Comparison of ENCODE assay signal across 27 cellular contexts in the genomic region with DNA sequence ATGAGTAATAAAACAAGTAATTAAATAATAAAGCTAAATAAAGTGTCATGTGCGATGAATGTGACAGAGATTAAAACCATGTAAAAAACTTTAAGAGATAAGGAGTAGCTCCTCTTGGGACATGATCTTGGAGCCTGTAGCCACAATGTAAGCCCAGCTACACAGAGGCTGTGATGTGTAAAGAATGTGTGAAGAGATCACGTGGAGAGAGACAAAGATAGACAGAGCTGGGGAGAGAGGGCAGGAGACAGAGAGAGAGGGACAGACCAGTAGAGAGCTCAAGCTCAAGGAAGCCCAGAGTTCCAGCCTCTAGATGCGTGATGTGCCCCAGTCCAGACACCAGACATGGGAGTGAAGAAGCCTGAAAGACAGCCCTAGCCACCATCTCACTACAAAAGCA.
"Had no signal": no experiment of that assay in that cellular context is flagged by ENCODE, and none has a peak within 500 bp of the region (broad histone marks: within the 10 kb centered on the region; RNA-seq: fewer than 3 reads in every experiment).

No MANE protein-coding gene starts in this region.

- DNase-seq: colonic mucosa; effector CD8-positive, alpha-beta T cell; endodermal cell; foreskin fibroblast; gastrocnemius medialis; head of caudate nucleus; hypothalamus; immature natural killer cell; islet precursor cell; kidney glomerular epithelial cell; naive thymus-derived CD8-positive, alpha-beta T cell; nephron progenitor cell; nucleus accumbens; ovary; posterior cingulate gyrus; psoas muscle; right lobe of liver; small intestine; stimulated activated CD4-positive, alpha-beta T cell treated with anti-CD3 and anti-CD28 coated beads, Interleukin-15, amount 100 ng/mL, for 24 hours; stimulated activated CD4-positive, alpha-beta T cell treated with anti-CD3 and anti-CD28 coated beads, Interleukin-2, amount 100 ng/mL, for 48 hours; stimulated activated naive B cell treated with anti-CD40 and anti-IgM and Interleukin-4, amounts not matched to agents 10 μg/mL and 1 μg/mL and 100 μg/mL, for 72 hours; stomach; thyroid gland; trophoblast cell had no signal

- H3K36me3 ChIP-seq: colonic mucosa, gastrocnemius medialis, ovary, right lobe of liver, stomach, thyroid gland, vagina had no signal

- ATAC-seq: esophagus mucosa; gastrocnemius medialis; naive thymus-derived CD8-positive, alpha-beta T cell; psoas muscle; right lobe of liver; stimulated activated naive B cell treated with anti-CD40 and anti-IgM and Interleukin-4, amounts not matched to agents 10 μg/mL and 1 μg/mL and 100 μg/mL, for 72 hours had no signal

- H3K27me3 ChIP-seq: colonic mucosa, gastrocnemius medialis, ovary, right lobe of liver, stomach, thyroid gland, vagina had no signal

- H3K4me3 ChIP-seq: colonic mucosa, gastrocnemius medialis, ovary, psoas muscle, right lobe of liver, stomach, thyroid gland, vagina had no signal

- H3K4me1 ChIP-seq: colonic mucosa, stomach had no signal

- H3K27ac ChIP-seq: colonic mucosa, epithelial cell of prostate, gastrocnemius medialis, ovary, psoas muscle, right lobe of liver, stomach, thyroid gland, vagina had no signal

- H3K9me3 ChIP-seq: colonic mucosa, gastrocnemius medialis, ovary, psoas muscle, right lobe of liver, stomach, thyroid gland, vagina had no signal
